1 cellular context compared by ENCODE assay signal in genomic region chr6:167142433-167142761, GRCh38.
TF ChIP-seq lines count a peak whose summit lies in the region.

No MANE protein-coding gene starts in this region.

TF ChIP-seq in HepG2, 621 proteins besides CTCF, POLR2A, EP300 and RAD21:
- TF ChIP-seq ZNF280D (CRISPR knock-in tag; IDR thresholded peaks at IDR 0.05) (no peak), KDM3A (CRISPR knock-in tag; IDR thresholded peaks at IDR 0.05; ENCODE audit: low read depth) (0 out of 2 replicates have a peak, but pooled peaks have one; percentile 7), HHEX (CRISPR knock-in tag; IDR thresholded peaks at IDR 0.05) (no peak), CSRNP1 (CRISPR knock-in tag; IDR thresholded peaks at IDR 0.05) (no peak), CAMTA2 (CRISPR knock-in tag; IDR thresholded peaks at IDR 0.05; ENCODE audit: borderline replicate concordance) (no peak), ZNF382 (CRISPR knock-in tag; IDR thresholded peaks at IDR 0.05; ENCODE audit: borderline replicate concordance) (no peak), GABPB1 (CRISPR knock-in tag; IDR thresholded peaks at IDR 0.05) (no peak), ZNF235 (CRISPR knock-in tag; IDR thresholded peaks at IDR 0.05; ENCODE audit: borderline replicate concordance) (no peak), MNT (IDR thresholded peaks at IDR 0.05) (peak; percentile 80), SMAD1 (CRISPR knock-in tag; IDR thresholded peaks at IDR 0.05; ENCODE audit: borderline replicate concordance, low read depth) (no peak), ZBTB44 (CRISPR knock-in tag; IDR thresholded peaks at IDR 0.05) (no peak), GATAD2A (CRISPR knock-in tag; IDR thresholded peaks at IDR 0.05) (no peak), ZNF17 (CRISPR knock-in tag; IDR thresholded peaks at IDR 0.05) (no peak), NCOA1 (CRISPR knock-in tag; IDR thresholded peaks at IDR 0.05) (no peak), ZNF577 (CRISPR knock-in tag; IDR thresholded peaks at IDR 0.05; ENCODE audit: borderline replicate concordance, low read depth) (no peak), DMAP1 (CRISPR knock-in tag; IDR thresholded peaks at IDR 0.05) (no peak), PPARG (CRISPR knock-in tag; conservative IDR thresholded peaks at IDR 0.05) (0 out of 2 replicates have a peak, but pooled peaks have one; percentile 8), KLF13 (CRISPR knock-in tag; IDR thresholded peaks at IDR 0.05) (no peak), KLF6 (CRISPR knock-in tag; IDR thresholded peaks at IDR 0.05) (peak; percentile 9; the same call in 1 of the 2 replicates), NCOA2 (CRISPR knock-in tag; IDR thresholded peaks at IDR 0.05) (no peak), PHF20 (CRISPR knock-in tag; IDR thresholded peaks at IDR 0.05) (no peak), ZNF672 (CRISPR knock-in tag; IDR thresholded peaks at IDR 0.05) (no peak), ZFX (CRISPR knock-in tag; IDR thresholded peaks at IDR 0.05; ENCODE audit: low read depth) (no peak), SIX4 (CRISPR knock-in tag; IDR thresholded peaks at IDR 0.05) (0 out of 2 replicates have a peak, but pooled peaks have one; percentile 1), ZBTB42 (CRISPR knock-in tag; IDR thresholded peaks at IDR 0.05) (no peak)
- TF ChIP-seq, protein P1, sequence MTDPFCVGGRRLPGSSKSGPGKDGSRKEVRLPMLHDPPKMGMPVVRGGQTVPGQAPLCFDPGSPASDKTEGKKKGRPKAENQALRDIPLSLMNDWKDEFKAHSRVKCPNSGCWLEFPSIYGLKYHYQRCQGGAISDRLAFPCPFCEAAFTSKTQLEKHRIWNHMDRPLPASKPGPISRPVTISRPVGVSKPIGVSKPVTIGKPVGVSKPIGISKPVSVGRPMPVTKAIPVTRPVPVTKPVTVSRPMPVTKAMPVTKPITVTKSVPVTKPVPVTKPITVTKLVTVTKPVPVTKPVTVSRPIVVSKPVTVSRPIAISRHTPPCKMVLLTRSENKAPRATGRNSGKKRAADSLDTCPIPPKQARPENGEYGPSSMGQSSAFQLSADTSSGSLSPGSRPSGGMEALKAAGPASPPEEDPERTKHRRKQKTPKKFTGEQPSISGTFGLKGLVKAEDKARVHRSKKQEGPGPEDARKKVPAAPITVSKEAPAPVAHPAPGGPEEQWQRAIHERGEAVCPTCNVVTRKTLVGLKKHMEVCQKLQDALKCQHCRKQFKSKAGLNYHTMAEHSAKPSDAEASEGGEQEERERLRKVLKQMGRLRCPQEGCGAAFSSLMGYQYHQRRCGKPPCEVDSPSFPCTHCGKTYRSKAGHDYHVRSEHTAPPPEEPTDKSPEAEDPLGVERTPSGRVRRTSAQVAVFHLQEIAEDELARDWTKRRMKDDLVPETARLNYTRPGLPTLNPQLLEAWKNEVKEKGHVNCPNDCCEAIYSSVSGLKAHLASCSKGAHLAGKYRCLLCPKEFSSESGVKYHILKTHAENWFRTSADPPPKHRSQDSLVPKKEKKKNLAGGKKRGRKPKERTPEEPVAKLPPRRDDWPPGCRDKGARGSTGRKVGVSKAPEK (CRISPR knock-in tag; IDR thresholded peaks at IDR 0.05; ENCODE audit: borderline replicate concordance), result no peak
- TF ChIP-seq, protein P2, sequence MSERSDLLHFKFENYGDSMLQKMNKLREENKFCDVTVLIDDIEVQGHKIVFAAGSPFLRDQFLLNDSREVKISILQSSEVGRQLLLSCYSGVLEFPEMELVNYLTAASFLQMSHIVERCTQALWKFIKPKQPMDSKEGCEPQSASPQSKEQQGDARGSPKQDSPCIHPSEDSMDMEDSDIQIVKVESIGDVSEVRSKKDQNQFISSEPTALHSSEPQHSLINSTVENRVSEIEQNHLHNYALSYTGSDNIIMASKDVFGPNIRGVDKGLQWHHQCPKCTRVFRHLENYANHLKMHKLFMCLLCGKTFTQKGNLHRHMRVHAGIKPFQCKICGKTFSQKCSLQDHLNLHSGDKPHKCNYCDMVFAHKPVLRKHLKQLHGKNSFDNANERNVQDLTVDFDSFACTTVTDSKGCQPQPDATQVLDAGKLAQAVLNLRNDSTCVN (CRISPR knock-in tag; IDR thresholded peaks at IDR 0.05; ENCODE audit: borderline replicate concordance), result no peak
- TF ChIP-seq, protein P3, sequence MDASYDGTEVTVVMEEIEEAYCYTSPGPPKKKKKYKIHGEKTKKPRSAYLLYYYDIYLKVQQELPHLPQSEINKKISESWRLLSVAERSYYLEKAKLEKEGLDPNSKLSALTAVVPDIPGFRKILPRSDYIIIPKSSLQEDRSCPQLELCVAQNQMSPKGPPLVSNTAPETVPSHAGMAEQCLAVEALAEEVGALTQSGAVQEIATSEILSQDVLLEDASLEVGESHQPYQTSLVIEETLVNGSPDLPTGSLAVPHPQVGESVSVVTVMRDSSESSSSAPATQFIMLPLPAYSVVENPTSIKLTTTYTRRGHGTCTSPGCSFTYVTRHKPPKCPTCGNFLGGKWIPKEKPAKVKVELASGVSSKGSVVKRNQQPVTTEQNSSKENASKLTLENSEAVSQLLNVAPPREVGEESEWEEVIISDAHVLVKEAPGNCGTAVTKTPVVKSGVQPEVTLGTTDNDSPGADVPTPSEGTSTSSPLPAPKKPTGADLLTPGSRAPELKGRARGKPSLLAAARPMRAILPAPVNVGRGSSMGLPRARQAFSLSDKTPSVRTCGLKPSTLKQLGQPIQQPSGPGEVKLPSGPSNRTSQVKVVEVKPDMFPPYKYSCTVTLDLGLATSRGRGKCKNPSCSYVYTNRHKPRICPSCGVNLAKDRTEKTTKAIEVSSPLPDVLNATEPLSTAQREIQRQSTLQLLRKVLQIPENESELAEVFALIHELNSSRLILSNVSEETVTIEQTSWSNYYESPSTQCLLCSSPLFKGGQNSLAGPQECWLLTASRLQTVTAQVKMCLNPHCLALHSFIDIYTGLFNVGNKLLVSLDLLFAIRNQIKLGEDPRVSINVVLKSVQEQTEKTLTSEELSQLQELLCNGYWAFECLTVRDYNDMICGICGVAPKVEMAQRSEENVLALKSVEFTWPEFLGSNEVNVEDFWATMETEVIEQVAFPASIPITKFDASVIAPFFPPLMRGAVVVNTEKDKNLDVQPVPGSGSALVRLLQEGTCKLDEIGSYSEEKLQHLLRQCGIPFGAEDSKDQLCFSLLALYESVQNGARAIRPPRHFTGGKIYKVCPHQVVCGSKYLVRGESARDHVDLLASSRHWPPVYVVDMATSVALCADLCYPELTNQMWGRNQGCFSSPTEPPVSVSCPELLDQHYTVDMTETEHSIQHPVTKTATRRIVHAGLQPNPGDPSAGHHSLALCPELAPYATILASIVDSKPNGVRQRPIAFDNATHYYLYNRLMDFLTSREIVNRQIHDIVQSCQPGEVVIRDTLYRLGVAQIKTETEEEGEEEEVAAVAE (CRISPR knock-in tag; IDR thresholded peaks at IDR 0.05; ENCODE audit: borderline replicate concordance), result no peak
- TF ChIP-seq, protein P4, sequence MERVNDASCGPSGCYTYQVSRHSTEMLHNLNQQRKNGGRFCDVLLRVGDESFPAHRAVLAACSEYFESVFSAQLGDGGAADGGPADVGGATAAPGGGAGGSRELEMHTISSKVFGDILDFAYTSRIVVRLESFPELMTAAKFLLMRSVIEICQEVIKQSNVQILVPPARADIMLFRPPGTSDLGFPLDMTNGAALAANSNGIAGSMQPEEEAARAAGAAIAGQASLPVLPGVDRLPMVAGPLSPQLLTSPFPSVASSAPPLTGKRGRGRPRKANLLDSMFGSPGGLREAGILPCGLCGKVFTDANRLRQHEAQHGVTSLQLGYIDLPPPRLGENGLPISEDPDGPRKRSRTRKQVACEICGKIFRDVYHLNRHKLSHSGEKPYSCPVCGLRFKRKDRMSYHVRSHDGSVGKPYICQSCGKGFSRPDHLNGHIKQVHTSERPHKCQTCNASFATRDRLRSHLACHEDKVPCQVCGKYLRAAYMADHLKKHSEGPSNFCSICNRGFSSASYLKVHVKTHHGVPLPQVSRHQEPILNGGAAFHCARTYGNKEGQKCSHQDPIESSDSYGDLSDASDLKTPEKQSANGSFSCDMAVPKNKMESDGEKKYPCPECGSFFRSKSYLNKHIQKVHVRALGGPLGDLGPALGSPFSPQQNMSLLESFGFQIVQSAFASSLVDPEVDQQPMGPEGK (CRISPR knock-in tag; IDR thresholded peaks at IDR 0.05), result no peak
